ENCODE assay signal across 11 cellular contexts in the genomic region with DNA sequence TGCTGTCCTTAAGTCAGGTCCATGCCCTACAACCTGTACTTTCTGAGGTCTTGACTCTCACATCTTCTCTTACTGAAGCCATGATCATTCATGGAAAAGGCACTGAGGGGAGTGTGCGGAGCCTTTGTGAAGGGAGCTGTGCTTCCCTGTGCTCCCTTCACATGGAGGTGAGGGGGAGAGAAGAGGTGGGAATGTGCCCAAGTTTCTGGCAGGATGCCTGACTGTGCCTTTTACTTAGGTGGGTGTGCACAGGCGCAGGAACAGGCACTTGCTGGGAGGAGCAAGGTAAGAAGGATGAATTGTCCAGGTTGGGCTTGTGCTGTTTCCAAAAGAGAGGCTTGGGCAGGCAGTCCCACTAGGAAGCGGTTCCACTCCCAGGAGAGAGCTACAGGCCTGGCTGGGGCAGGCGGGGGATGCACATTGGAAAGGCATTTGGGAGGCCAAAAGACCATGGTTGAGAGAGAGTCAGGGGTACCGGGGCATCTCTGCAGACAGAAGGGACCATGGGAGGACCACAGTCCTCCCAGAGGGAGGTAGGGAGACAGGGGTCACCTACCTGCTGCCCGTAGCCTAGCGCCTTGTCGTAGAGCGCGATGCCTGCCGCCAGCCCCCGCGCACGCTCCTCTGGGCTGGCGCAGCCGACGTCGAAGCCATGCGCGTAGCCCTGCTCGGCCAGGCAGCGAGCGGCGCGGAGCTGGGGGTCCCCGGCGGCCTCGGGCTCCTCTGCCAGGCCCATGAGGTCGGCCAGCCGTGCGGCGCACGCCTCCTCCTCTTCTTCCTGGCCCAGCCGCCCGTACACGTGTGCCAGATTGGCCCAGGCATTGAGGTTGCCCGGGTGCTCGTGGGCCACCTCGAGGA. TPM values are rescaled to one million over a fixed set of nuclear protein-coding genes. Genes with fewer than 3 reads are reported as not detected.
A peak's percentile ranks its signal among the peaks of the same experiment; 100 is the strongest.
DNase-seq lines count a peak whose midpoint lies in the region; ATAC-seq and TF ChIP-seq lines count a peak whose summit lies in the region.
"Had no signal": no experiment of that assay in that cellular context is flagged by ENCODE, and none has a peak within 500 bp of the region (broad histone marks: within the 10 kb centered on the region; RNA-seq: fewer than 3 reads in every experiment).

No MANE protein-coding gene starts in this region.

- peak overlapping the region; percentile 40 for H3K4me3 ChIP-seq in RWPE2 (ENCODE audit: severe bottlenecking)
- peak overlapping the region; percentile 56 for H3K4me3 ChIP-seq in left ventricle myocardium inferior

- TF ChIP-seq CTCF in RWPE2 (IDR thresholded peaks at IDR 0.05; ENCODE audit: poor library complexity, severe bottlenecking) (no peak), left ventricle myocardium inferior (IDR thresholded peaks at IDR 0.05; ENCODE audit: borderline replicate concordance) (no peak), endothelial cell (IDR thresholded peaks at IDR 0.05; ENCODE audit: unreplicated experiment) (no peak)

- no peaks in the 10 kb centered on the region for H3K9me3 ChIP-seq in RWPE2 (ENCODE audit: severe bottlenecking)
- no peaks in the 10 kb centered on the region for H3K9me3 ChIP-seq in left ventricle myocardium inferior (replicated peaks)

- peaks cover 4% of the 10 kb centered on the region for H3K36me3 Mint-ChIP-seq in endothelial cell (ENCODE audit: low read depth, unreplicated experiment)

- H3K27ac ChIP-seq in RWPE2 (ENCODE audit: poor library complexity, severe bottlenecking) (peak overlapping the region; percentile 11), left ventricle myocardium inferior (replicated peaks) (no peak overlapping the region)

- no peaks in the 10 kb centered on the region for H3K36me3 ChIP-seq in RWPE2 (ENCODE audit: low read depth)
- no peaks in the 10 kb centered on the region for H3K36me3 ChIP-seq in left ventricle myocardium inferior

- H3K27me3 Mint-ChIP-seq in endothelial cell (ENCODE audit: unreplicated experiment), result peaks cover 3% of the 10 kb centered on the region

- intact Hi-C loops in left ventricle myocardium inferior (cut with micrococcal nuclease), result loop anchor here (10.0 kb wide), 1 partner anchor 725 kb away; no protein-coding TSS in a partner anchor
- intact Hi-C loops in posterior vena cava (cut with DNase I), result no loop called here

- H3K27me3 ChIP-seq in RWPE2 (ENCODE audit: insufficient read depth, poor library complexity, severe bottlenecking) (no peaks in the 10 kb centered on the region), left ventricle myocardium inferior (ENCODE audit: low read depth) (peaks cover 74% of the 10 kb centered on the region)

- no peaks in the 10 kb centered on the region for H3K4me1 Mint-ChIP-seq in endothelial cell (ENCODE audit: unreplicated experiment)

- H3K9me3 Mint-ChIP-seq in endothelial cell (ENCODE audit: unreplicated experiment), result no peaks in the 10 kb centered on the region
- H3K9me3 Mint-ChIP-seq: HFFc6 had no signal

- H3K4me1 ChIP-seq in RWPE2 (ENCODE audit: insufficient read depth, poor library complexity, severe bottlenecking) (peaks cover 5% of the 10 kb centered on the region), left ventricle myocardium inferior (peaks cover 10% of the 10 kb centered on the region)

- no peak overlapping the region for H3K27ac Mint-ChIP-seq in endothelial cell (ENCODE audit: unreplicated experiment)
- H3K27ac Mint-ChIP-seq: HFFc6 had no signal

- DNase-seq in ELF-1 (ENCODE audit: low read depth, low spot score) (peak; percentile 27), RWPE2 (ENCODE audit: low spot score) (no peak), left ventricle myocardium inferior (no peak), posterior vena cava (ENCODE audit: low spot score) (peak; percentile 66), endothelial cell (ENCODE audit: low spot score) (no peak)
- DNase-seq: glutamatergic neuron, HFFc6 had no signal

- H3K4me3 Mint-ChIP-seq in endothelial cell (ENCODE audit: unreplicated experiment), result no peak overlapping the region
- H3K4me3 Mint-ChIP-seq: HFFc6 had no signal

- peak; percentile 3; the same call in 1 of the 3 replicates for ATAC-seq in RWPE2 (ENCODE audit: low read depth)
- no peak for ATAC-seq in GM19397 (IDR thresholded peaks at IDR 0.05; ENCODE audit: unreplicated experiment)
- no peak for ATAC-seq in HG03520 (IDR thresholded peaks at IDR 0.05; ENCODE audit: unreplicated experiment)
- ATAC-seq in GM21447 (IDR thresholded peaks at IDR 0.05; ENCODE audit: unreplicated experiment), result no peak

RNA-seq across cellular contexts. Expression of a gene that starts 0.9 kb away (rescaled TPM):
- 0.14 TPM for total RNA-seq in left ventricle myocardium inferior
- under 1 TPM in 1 of 2 donors, not detected in 1; 0.05 TPM for total RNA-seq in posterior vena cava
- total RNA-seq in endothelial cell (ENCODE audit: unreplicated experiment), result not detected
- total RNA-seq: HFFc6, LHCN-M2 had no signal

RNA-seq across cellular contexts. Expression of a gene that starts 35.9 kb away (rescaled TPM):
- 5.1 TPM for total RNA-seq in left ventricle myocardium inferior
- total RNA-seq in posterior vena cava, result 1 to 10 TPM; 2.3 to 2.8 TPM
- 6.5 TPM for total RNA-seq in endothelial cell (ENCODE audit: unreplicated experiment)

Comparison
In these comparisons a context has a peak if more than half of its experiments do, and no peak if none do; other contexts are left out.
1. DNase-seq: peak in ELF-1 (single experiment) and posterior vena cava (single experiment); none in RWPE2 (single experiment), left ventricle myocardium inferior (single experiment) and endothelial cell (single experiment).